In genomic region chr5:55306641-55307382, GRCh38 we compare ENCODE assay signal across 8 cellular contexts. TPM values are rescaled to one million over a fixed set of nuclear protein-coding genes. Genes with fewer than 3 reads are reported as not detected.
DNase-seq lines count a peak whose midpoint lies in the region; ATAC-seq and TF ChIP-seq lines count a peak whose summit lies in the region.

No MANE protein-coding gene starts in this region.

- no peaks in the 10 kb centered on the region for H3K27me3 ChIP-seq in BLaER1 treated with 17β-estradiol and CSF1 and Interleukin-3, amounts not matched to agents 10 nM and 100 nM
- H3K27me3 ChIP-seq in RWPE2 (ENCODE audit: insufficient read depth, poor library complexity, severe bottlenecking) (no peaks in the 10 kb centered on the region), right atrium auricular region (no peaks in the 10 kb centered on the region), thoracic aorta (replicated peaks; ENCODE audit: insufficient read depth) (no peaks in the 10 kb centered on the region)

- peaks cover 8 to 42% (median 26%) of the 10 kb centered on the region in 11 experiments; a peak in 20 of 22 replicates for H3K36me3 ChIP-seq in BLaER1 treated with 17β-estradiol and CSF1 and Interleukin-3, amounts not matched to agents 10 nM and 100 nM
- peaks cover 38% of the 10 kb centered on the region for H3K36me3 ChIP-seq in RWPE2 (ENCODE audit: low read depth)
- H3K36me3 ChIP-seq in right atrium auricular region, result no peaks in the 10 kb centered on the region
- H3K36me3 ChIP-seq in thoracic aorta, result no peaks in the 10 kb centered on the region

- ATAC-seq in GM21737 (IDR thresholded peaks at IDR 0.05; ENCODE audit: unreplicated experiment), result peak; percentile 3
- ATAC-seq in RWPE2 (ENCODE audit: low read depth), result peak; percentile 24
- no peak for ATAC-seq in thoracic aorta (ENCODE audit: insufficient number of reproducible peaks, low FRiP score, low read depth)
- no peak for ATAC-seq in sciatic nerve

- peaks cover 0 to 15% (median 0%) of the 10 kb centered on the region in 11 experiments; a peak in 9 of 22 replicates for H3K9me3 ChIP-seq in BLaER1 treated with 17β-estradiol and CSF1 and Interleukin-3, amounts not matched to agents 10 nM and 100 nM (replicated peaks in 1 of 11)
- no peaks in the 10 kb centered on the region for H3K9me3 ChIP-seq in RWPE2 (ENCODE audit: severe bottlenecking)
- H3K9me3 ChIP-seq in right atrium auricular region, result no peaks in the 10 kb centered on the region
- H3K9me3 ChIP-seq in thoracic aorta, result no peaks in the 10 kb centered on the region

- peak overlapping the region; percentile 91 to 98 (median 95) for H3K9ac ChIP-seq in BLaER1 treated with 17β-estradiol and CSF1 and Interleukin-3, amounts not matched to agents 10 nM and 100 nM

- peak overlapping the region; percentile 72 to 96 (median 84) for H3K4me3 ChIP-seq in BLaER1 treated with 17β-estradiol and CSF1 and Interleukin-3, amounts not matched to agents 10 nM and 100 nM
- H3K4me3 ChIP-seq in RWPE2 (ENCODE audit: severe bottlenecking), result peak overlapping the region; percentile 86
- H3K4me3 ChIP-seq in right atrium auricular region, result peak overlapping the region; percentile 86 to 92
- peak overlapping the region; percentile 88 for H3K4me3 ChIP-seq in thoracic aorta

- H3K27ac ChIP-seq in BLaER1 treated with 17β-estradiol and CSF1 and Interleukin-3, amounts not matched to agents 10 nM and 100 nM, result peak overlapping the region; percentile 90 to 99 (median 95)
- H3K27ac ChIP-seq in RWPE2 (ENCODE audit: poor library complexity, severe bottlenecking), result peak overlapping the region; percentile 79
- peak overlapping the region; percentile 93 to 98 for H3K27ac ChIP-seq in right atrium auricular region
- peak overlapping the region; percentile 82 to 92 for H3K27ac ChIP-seq in thoracic aorta

- peaks cover 8 to 70% (median 47%) of the 10 kb centered on the region in 11 experiments; a peak in 16 of 22 replicates for H4K20me1 ChIP-seq in BLaER1 treated with 17β-estradiol and CSF1 and Interleukin-3, amounts not matched to agents 10 nM and 100 nM

- peak overlapping the region; percentile 80 to 97 (median 89) for H3K4me2 ChIP-seq in BLaER1 treated with 17β-estradiol and CSF1 and Interleukin-3, amounts not matched to agents 10 nM and 100 nM

- intact Hi-C loops in sciatic nerve (cut with DNase I), result loop anchor here (5.0 kb wide), 1 partner anchor 145 kb away; the partner anchor contains the start of gene GPX8

- DNase-seq in RWPE2 (ENCODE audit: low spot score), result no peak
- no peak for DNase-seq in right atrium auricular region (ENCODE audit: low spot score)
- no peak for DNase-seq in thoracic aorta (ENCODE audit: low spot score)
- no peak for DNase-seq in sciatic nerve (ENCODE audit: low spot score)
- DNase-seq in stimulated activated CD4-positive, alpha-beta T cell treated with anti-CD3 and anti-CD28 coated beads, Interleukin-4, amount 100 ng/mL, for 24 hours, result no peak
- no peak for DNase-seq in NCI-H2227 treated with DMSO at 0.1 percent for 48 hours (lab: John Stamatoyannopoulos, UW)

- peaks cover 46 to 70% (median 61%) of the 10 kb centered on the region in 10 experiments for H3K4me1 ChIP-seq in BLaER1 treated with 17β-estradiol and CSF1 and Interleukin-3, amounts not matched to agents 10 nM and 100 nM
- peaks cover 34% of the 10 kb centered on the region for H3K4me1 ChIP-seq in RWPE2 (ENCODE audit: insufficient read depth, poor library complexity, severe bottlenecking)
- H3K4me1 ChIP-seq in right atrium auricular region, result peaks cover 0 to 57% of the 10 kb centered on the region in 2 donors
- H3K4me1 ChIP-seq in thoracic aorta (ENCODE audit: control insufficient read depth in 1 of 2, low read depth in 2 of 2), result peaks cover 53 to 71% of the 10 kb centered on the region in 2 donors

- TF ChIP-seq CTCF in RWPE2 (IDR thresholded peaks at IDR 0.05; ENCODE audit: poor library complexity, severe bottlenecking), result no peak
- no peak for TF ChIP-seq CTCF in right atrium auricular region (IDR thresholded peaks at IDR 0.05)
- TF ChIP-seq CTCF in thoracic aorta (IDR thresholded peaks at IDR 0.05), result no peak

RNA-seq across cellular contexts. Expression of gene DHX29, which starts 0.7 kb away (rescaled TPM):
- total RNA-seq in right atrium auricular region, result 10 to 100 TPM; 17.5 to 20.9 TPM
- 10 to 100 TPM; 29.5 to 35.6 TPM for total RNA-seq in thoracic aorta
- total RNA-seq in sciatic nerve, result 24.8 TPM

RNA-seq across cellular contexts. Expression of gene MTREX, which starts 1.0 kb away (rescaled TPM):
- total RNA-seq in right atrium auricular region (10 to 100 TPM; 56.7 to 86.0 TPM), thoracic aorta (10 to 100 TPM; 42.4 to 61.6 TPM), sciatic nerve (69.0 TPM)

Comparison
In these comparisons a context has a peak if more than half of its experiments do, and no peak if none do; other contexts are left out.
1. ATAC-seq: peak in GM21737 (single experiment) and RWPE2 (single experiment); none in thoracic aorta (single experiment) and sciatic nerve (single experiment).
2. Peak in every context shown above with its lines, with median percentiles within 50 percentile points of each other: H3K27ac ChIP-seq and H3K4me3 ChIP-seq.